ENCODE assay signal across 8 cellular contexts in the genomic region with DNA sequence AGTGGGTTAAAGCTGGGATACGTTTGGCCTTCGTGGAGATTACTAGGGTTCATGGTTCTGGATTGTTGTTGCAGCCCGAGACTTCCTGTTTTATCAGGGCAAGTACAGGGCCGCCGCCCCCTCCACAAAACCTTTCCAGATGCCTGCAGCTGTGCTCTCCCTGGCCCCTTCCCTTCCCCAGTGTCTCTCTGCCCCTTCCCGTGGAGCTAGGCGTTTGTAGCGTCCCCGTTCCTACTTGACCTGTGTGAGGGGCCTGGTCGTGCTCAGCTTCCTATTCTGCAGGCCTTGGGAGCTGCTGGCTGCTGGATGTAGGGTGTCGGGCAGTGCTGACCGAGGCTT. TPM values are rescaled to one million over a fixed set of nuclear protein-coding genes. Genes with fewer than 3 reads are reported as not detected.
A peak's percentile ranks its signal among the peaks of the same experiment; 100 is the strongest.
DNase-seq lines count a peak whose midpoint lies in the region; ATAC-seq, FAIRE-seq and TF ChIP-seq lines count a peak whose summit lies in the region.

No MANE protein-coding gene starts in this region.

- no peak for TF ChIP-seq POLR2A in H54 (IDR thresholded peaks at IDR 0.05; ENCODE audit: low read depth, low read length)

- no peaks in the 10 kb centered on the region for H3K9me3 ChIP-seq in WERI-Rb-1 (ENCODE audit: severe bottlenecking)

- FAIRE-seq in H54 (lab: Jason Lieb, UNC): no peak

- peak; percentile 17 for ATAC-seq in GM18873 (IDR thresholded peaks at IDR 0.05; ENCODE audit: low FRiP score, unreplicated experiment)
- peak; percentile 8 for ATAC-seq in HG02973 (IDR thresholded peaks at IDR 0.05; ENCODE audit: unreplicated experiment)
- ATAC-seq in left ventricle myocardium superior: peak; percentile 8

- no peaks in the 10 kb centered on the region for H3K27me3 ChIP-seq in WERI-Rb-1 (ENCODE audit: insufficient read depth, low read depth, severe bottlenecking)

- H3K27ac ChIP-seq in WERI-Rb-1 (no peak overlapping the region), skin epidermis (peak overlapping the region in 19 of 21 experiments; percentile 87 to 99 (median 95))

- intact Hi-C loops in left ventricle myocardium superior (cut with micrococcal nuclease): no loop called here

- H3K4me3 ChIP-seq in WERI-Rb-1 (ENCODE audit: low read depth, low read length) (peak overlapping the region; percentile 94), skin epidermis (peak overlapping the region; percentile 69 to 97 (median 96))

- TF ChIP-seq CTCF in WERI-Rb-1 (IDR thresholded peaks at IDR 0.05; ENCODE audit: low read depth, low read length): no peak

- DNase-seq in WERI-Rb-1 (no peak), left ventricle myocardium superior (no peak), H54 (ENCODE audit: insufficient read length, low spot score) (no peak), NCI-H2081 (lab: John Stamatoyannopoulos, UW) (no peak)
- no peak for DNase-seq in stimulated activated CD4-positive, alpha-beta T cell treated with anti-CD3 and anti-CD28 coated beads, Interleukin-15, amount 100 ng/mL, for 24 hours

- peaks cover 39% of the 10 kb centered on the region for H3K36me3 ChIP-seq in WERI-Rb-1

RNA-seq across cellular contexts. Expression of a gene that starts 1.4 kb away (rescaled TPM):
- 16.8 TPM for total RNA-seq in left ventricle myocardium superior

RNA-seq across cellular contexts. Expression of a gene that starts 22.0 kb away (rescaled TPM):
- total RNA-seq in left ventricle myocardium superior: not detected

RNA-seq across cellular contexts. Expression of a gene that starts 55.8 kb away (rescaled TPM):
- 2.6 TPM for total RNA-seq in left ventricle myocardium superior
